8 cellular contexts compared by ENCODE assay signal in genomic region chrX:69615323-69615722, GRCh38. TPM values are rescaled to one million over a fixed set of nuclear protein-coding genes. Genes with fewer than 3 reads are reported as not detected.
DNase-seq lines count a peak whose midpoint lies in the region; ATAC-seq, FAIRE-seq and TF ChIP-seq lines count a peak whose summit lies in the region.

No MANE protein-coding gene starts in this region.

- no peak overlapping the region for H2AFZ ChIP-seq in keratinocyte (ENCODE audit: control insufficient read depth, low read length)

- no peaks in the 10 kb centered on the region for H3K9me1 ChIP-seq in keratinocyte (ENCODE audit: control insufficient read depth, extremely low read depth, insufficient read depth, low read length)

- H3K9me3 Mint-ChIP-seq in activated naive CD8-positive, alpha-beta T cell (ENCODE audit: low read depth) = no peaks in the 10 kb centered on the region
- H3K9me3 Mint-ChIP-seq in activated naive CD8-positive, alpha-beta T cell treated with anti-CD3 and anti-CD28 coated beads, Interleukin-2, amount 50 U/mL, for 24 hours = no peaks in the 10 kb centered on the region

- H3K9ac ChIP-seq in keratinocyte (ENCODE audit: control insufficient read depth, extremely low read depth, insufficient read depth, low read length) (no peak overlapping the region), stomach smooth muscle (ENCODE audit: low read length in 2 of 2) (no peak overlapping the region)

- H3K27ac Mint-ChIP-seq in activated naive CD8-positive, alpha-beta T cell = no peak overlapping the region
- no peak overlapping the region for H3K27ac Mint-ChIP-seq in activated naive CD8-positive, alpha-beta T cell treated with anti-CD3 and anti-CD28 coated beads, Interleukin-2, amount 50 U/mL, for 24 hours

- FAIRE-seq in keratinocyte (lab: Jason Lieb, UNC) = no peak

- H3K4me3 ChIP-seq in astrocyte of the cerebellum (ENCODE audit: low read depth, low read length) = peak overlapping the region; percentile 26
- no peak overlapping the region for H3K4me3 ChIP-seq in keratinocyte (ENCODE audit: control insufficient read depth in 2 of 3, extremely low read depth in 1 of 3, insufficient read depth in 2 of 3, low read depth in 1 of 3, low read length in 3 of 3)
- peak overlapping the region; percentile 36 to 71 for H3K4me3 ChIP-seq in stomach smooth muscle (ENCODE audit: low read length in 2 of 2)

- H3K9me3 ChIP-seq in keratinocyte (ENCODE audit: control insufficient read depth, low read depth, low read length) (no peaks in the 10 kb centered on the region), stomach smooth muscle (ENCODE audit: control insufficient read depth in 2 of 2, low read length in 2 of 2) (no peaks in the 10 kb centered on the region)

- no peak overlapping the region for H3K27ac ChIP-seq in keratinocyte (ENCODE audit: control insufficient read depth, insufficient read depth, low read length)
- H3K27ac ChIP-seq in stomach smooth muscle (ENCODE audit: low read length) = no peak overlapping the region

- no peak for ATAC-seq in activated naive CD8-positive, alpha-beta T cell treated with anti-CD3 and anti-CD28 coated beads, Interleukin-2, amount 50 U/mL, for 24 hours

- peak overlapping the region; percentile 58 for H3K4me3 Mint-ChIP-seq in activated naive CD8-positive, alpha-beta T cell
- H3K4me3 Mint-ChIP-seq in activated naive CD8-positive, alpha-beta T cell treated with anti-CD3 and anti-CD28 coated beads, Interleukin-2, amount 50 U/mL, for 24 hours = no peak overlapping the region

- H3K4me2 ChIP-seq in keratinocyte (ENCODE audit: control insufficient read depth, extremely low read depth, insufficient read depth, low read depth, low read length) = peak overlapping the region; percentile 29

- no peaks in the 10 kb centered on the region for H3K79me2 ChIP-seq in keratinocyte (ENCODE audit: control insufficient read depth, insufficient read depth, low read length)

- H3K4me1 ChIP-seq in keratinocyte (ENCODE audit: control insufficient read depth, extremely low read depth, insufficient read depth, low read length) (peaks cover 5% of the 10 kb centered on the region), stomach smooth muscle (ENCODE audit: control insufficient read depth, insufficient read depth, low read length) (no peaks in the 10 kb centered on the region)

- in situ Hi-C loops in astrocyte of the cerebellum (cut with HindIII; ENCODE audit: low sequenced_read_pairs) = no loop called here

- H3K36me3 ChIP-seq in keratinocyte (ENCODE audit: control insufficient read depth in 2 of 2, extremely low read depth in 1 of 2, insufficient read depth in 2 of 2, low read length in 2 of 2) (no peaks in the 10 kb centered on the region), stomach smooth muscle (ENCODE audit: control insufficient read depth in 2 of 2, insufficient read depth in 2 of 2, low read length in 2 of 2) (no peaks in the 10 kb centered on the region)

- DNase-seq in activated naive CD8-positive, alpha-beta T cell treated with anti-CD3 and anti-CD28 coated beads, Interleukin-2, amount 50 U/mL, for 24 hours = no peak
- no peak for DNase-seq in astrocyte of the cerebellum (ENCODE audit: low read depth)
- no peak for DNase-seq in keratinocyte (ENCODE audit: low read depth, low spot score)
- DNase-seq in glomerular visceral epithelial cell (ENCODE audit: extremely low spot score) = no peak
- DNase-seq in HPDE6-E6E7 (ENCODE audit: extremely low spot score) = no peak
- DNase-seq in GM19240 (ENCODE audit: insufficient read length, low spot score) = no peak

- no peaks in the 10 kb centered on the region for H4K20me1 ChIP-seq in keratinocyte (ENCODE audit: control insufficient read depth, extremely low read depth, insufficient read depth, low read length)

- peaks cover 2% of the 10 kb centered on the region for H3K27me3 Mint-ChIP-seq in activated naive CD8-positive, alpha-beta T cell
- H3K27me3 Mint-ChIP-seq in activated naive CD8-positive, alpha-beta T cell treated with anti-CD3 and anti-CD28 coated beads, Interleukin-2, amount 50 U/mL, for 24 hours = peaks cover 14% of the 10 kb centered on the region

- dilution Hi-C loops in keratinocyte (cut with MboI; ENCODE audit: extremely low pct_ligation_motif_present, low sequenced_read_pairs) = no loop called here

- peaks cover 25% of the 10 kb centered on the region for H3K4me1 Mint-ChIP-seq in activated naive CD8-positive, alpha-beta T cell (ENCODE audit: low read depth)
- peaks cover 14% of the 10 kb centered on the region for H3K4me1 Mint-ChIP-seq in activated naive CD8-positive, alpha-beta T cell treated with anti-CD3 and anti-CD28 coated beads, Interleukin-2, amount 50 U/mL, for 24 hours

- no peaks in the 10 kb centered on the region for H3K27me3 ChIP-seq in keratinocyte (ENCODE audit: control insufficient read depth, extremely low read depth, insufficient read depth, low read length)
- peaks cover 0 to 10% of the 10 kb centered on the region in 2 donors for H3K27me3 ChIP-seq in stomach smooth muscle (ENCODE audit: control insufficient read depth in 1 of 2, insufficient read depth in 2 of 2, low read length in 2 of 2)

- no peak for TF ChIP-seq CTCF in astrocyte of the cerebellum (IDR thresholded peaks at IDR 0.05; ENCODE audit: low read depth, low read length, missing control alignments)
- TF ChIP-seq CTCF in keratinocyte (optimal IDR thresholded peaks at IDR 0.05 in 1 of 3, IDR thresholded peaks at IDR 0.05 in 1 of 3, conservative IDR thresholded peaks at IDR 0.05 in 1 of 3; ENCODE audit: extremely low read depth in 1 of 3, insufficient read depth in 2 of 3, low read length in 3 of 3) = no peak

- H3K36me3 Mint-ChIP-seq in activated naive CD8-positive, alpha-beta T cell = no peaks in the 10 kb centered on the region
- no peaks in the 10 kb centered on the region for H3K36me3 Mint-ChIP-seq in activated naive CD8-positive, alpha-beta T cell treated with anti-CD3 and anti-CD28 coated beads, Interleukin-2, amount 50 U/mL, for 24 hours (ENCODE audit: low read depth)

RNA-seq across cellular contexts. Expression of gene EDA, which starts 0.6 kb away (rescaled TPM):
- 0.72 to 1.1 TPM (median 0.75 TPM) in 3 replicates for polyA plus RNA-seq in keratinocyte
- polyA plus RNA-seq in keratinocyte (2011; ENCODE audit: low read depth) = 0.24 TPM
- polyA plus RNA-seq in keratinocyte (2011; cell fraction: cytosol; rRNA removed) = 0.68 and 0.74 TPM in 2 replicates
- 1.5 and 1.8 TPM in 2 replicates for polyA plus RNA-seq in keratinocyte (2011; cell fraction: nucleus; rRNA removed)
- polyA plus RNA-seq in keratinocyte (2012; ENCODE audit: low replicate concordance) = 0.76 and 0.80 TPM in 2 replicates
- 0.82 to 2.2 TPM (median 1.3 TPM) in 3 replicates for polyA minus RNA-seq in keratinocyte
- 0.58 TPM for polyA minus RNA-seq in keratinocyte (2011; cell fraction: cytosol; rRNA and poly(A)+ RNA removed)
- polyA minus RNA-seq in keratinocyte (2011; cell fraction: nucleus; rRNA and poly(A)+ RNA removed) = 2.7 and 3.9 TPM in 2 replicates

Comparison
In these comparisons a context has a peak if more than half of its experiments do, and no peak if none do; other contexts are left out.
1. H3K4me3 ChIP-seq: peak in astrocyte of the cerebellum (single experiment) and stomach smooth muscle (2 of 2); none in keratinocyte (0 of 3).